13 cellular contexts compared by ENCODE assay signal in the genomic region with DNA sequence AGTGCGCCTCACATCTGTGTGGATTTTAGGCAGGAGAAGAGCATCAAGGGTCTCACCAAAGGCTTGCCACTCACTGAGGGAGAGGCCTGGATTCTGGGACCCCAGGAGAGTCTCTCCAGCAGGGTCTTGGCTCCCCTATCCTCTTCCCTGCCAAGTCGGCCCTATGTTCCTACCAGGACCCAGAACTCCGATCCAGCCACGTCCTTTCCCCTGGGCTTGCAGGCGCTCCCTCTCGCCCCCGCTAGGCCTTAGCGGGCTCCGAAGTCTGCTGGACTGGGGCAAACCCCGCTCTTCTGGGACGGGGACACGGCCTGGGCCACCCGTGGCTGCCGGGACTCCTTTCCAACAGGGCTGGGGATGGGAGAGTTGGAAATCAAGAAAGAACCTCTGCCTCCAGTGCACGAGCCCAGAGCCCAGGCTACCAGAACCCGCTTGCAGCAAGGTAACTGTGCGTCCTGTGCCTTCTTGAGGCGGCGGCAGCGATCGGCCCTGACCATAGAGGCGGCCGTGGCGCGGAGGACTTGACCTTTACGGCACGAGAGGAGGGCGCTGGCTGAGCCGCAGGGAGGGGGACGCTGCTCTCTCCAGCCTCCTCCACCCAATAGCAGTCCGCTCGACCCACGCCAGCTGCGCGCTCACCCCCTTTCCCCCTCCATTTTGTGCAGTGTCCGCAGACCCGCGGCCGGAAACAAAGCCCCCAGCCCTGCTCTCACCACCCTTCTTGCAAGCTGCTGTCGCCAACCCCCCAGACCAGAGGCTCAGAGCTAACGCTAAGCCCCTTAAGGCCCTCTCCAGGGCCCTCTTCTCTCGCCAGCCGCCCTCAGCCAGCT. TPM values are rescaled to one million over a fixed set of nuclear protein-coding genes. Genes with fewer than 3 reads are reported as not detected.
DNase-seq lines count a peak whose midpoint lies in the region; TF ChIP-seq lines count a peak whose summit lies in the region.
"Had no signal": no experiment of that assay in that cellular context is flagged by ENCODE, and none has a peak within 500 bp of the region (broad histone marks: within the 10 kb centered on the region; RNA-seq: fewer than 3 reads in every experiment).

No MANE protein-coding gene starts in this region.

- WGBS in esophagus squamous epithelium, 2 donors: 4% methylated on average over 18 of the region's 43 CpGs; no CpG with 5 or more reads in 1 of the 2 donors

- no peak overlapping the region for H2AFZ ChIP-seq in OCI-LY1 (ENCODE audit: low read length)

- H3K4me2 ChIP-seq in OCI-LY1 (ENCODE audit: low read length): peak overlapping the region; percentile 47

- no peaks in the 10 kb centered on the region for H3F3A ChIP-seq in OCI-LY1 (ENCODE audit: insufficient read depth, low read length)

- no peaks in the 10 kb centered on the region for H3K79me2 ChIP-seq in OCI-LY1 (ENCODE audit: insufficient read depth, low read length)

- H3K36me3 ChIP-seq in OCI-LY1 (ENCODE audit: insufficient read depth, low read length): no peaks in the 10 kb centered on the region
- H3K36me3 ChIP-seq in esophagus squamous epithelium: no peaks in the 10 kb centered on the region

- peaks cover 91 to 94% (median 93%) of the 10 kb centered on the region in 3 donors for H3K27me3 Mint-ChIP-seq in CD14-positive monocyte (ENCODE audit: low read depth in 3 of 3)

- H3K4me3 ChIP-seq in OCI-LY1 (ENCODE audit: low read depth, low read length, poor library complexity, severe bottlenecking) (no peak overlapping the region), esophagus squamous epithelium (peak overlapping the region in 3 of 4 donors; percentile 16 to 61 (median 35))

- H3K9me2 ChIP-seq in OCI-LY1 (ENCODE audit: low read depth, low read length): no peaks in the 10 kb centered on the region

- intact Hi-C loops in CD14-positive monocyte (cut with micrococcal nuclease): loop anchor here (5.0 to 10.0 kb wide), 3 partner anchors 385 to 733 kb away; no protein-coding TSS in a partner anchor
- intact Hi-C loops in esophagus squamous epithelium (cut with DNase I): loop anchor here (10.0 kb wide), 1 partner anchor 823 kb away; no protein-coding TSS in a partner anchor
- intact Hi-C loops in posterior vena cava (cut with DNase I): loop anchor here in 1 of 2 donors (10.0 kb wide), 1 partner anchor 903 kb away; no protein-coding TSS in a partner anchor

- peaks cover 15 to 24% of the 10 kb centered on the region in 2 donors for H3K36me3 Mint-ChIP-seq in CD14-positive monocyte

- peaks cover 55% of the 10 kb centered on the region for H3K4me1 Mint-ChIP-seq in CD14-positive monocyte

- H3K9me3 ChIP-seq in OCI-LY1 (ENCODE audit: low read length): no peaks in the 10 kb centered on the region
- H3K9me3 ChIP-seq in esophagus squamous epithelium: no peaks in the 10 kb centered on the region

- no peak for TF ChIP-seq POLR2A in esophagus squamous epithelium (IDR thresholded peaks at IDR 0.05)

- no peaks in the 10 kb centered on the region for H4K20me1 ChIP-seq in OCI-LY1 (ENCODE audit: insufficient read depth, low read length)

- H3K4me3 Mint-ChIP-seq in CD14-positive monocyte: peak overlapping the region; percentile 67 to 85

- H3K4me1 ChIP-seq in OCI-LY1 (ENCODE audit: insufficient read depth, low read length, severe bottlenecking) (peaks cover 10% of the 10 kb centered on the region), esophagus squamous epithelium (peaks cover 28 to 46% (median 32%) of the 10 kb centered on the region in 3 donors)

- H3K27me3 ChIP-seq in OCI-LY1 (ENCODE audit: insufficient read depth, low read length) (peaks cover 4% of the 10 kb centered on the region; the same call in 1 of the 2 replicates), esophagus squamous epithelium (peaks cover 42 to 100% (median 82%) of the 10 kb centered on the region in 4 donors)

- no peak overlapping the region for H3K27ac ChIP-seq in OCI-LY1 (ENCODE audit: low read depth, low read length, poor library complexity, severe bottlenecking)
- no peak overlapping the region for H3K27ac ChIP-seq in esophagus squamous epithelium

- DNase-seq in CD14-positive monocyte (ENCODE audit: low spot score) (peak; percentile 45), esophagus squamous epithelium (lab: John Stamatoyannopoulos, UW) (no peak), posterior vena cava (ENCODE audit: low spot score) (peak; percentile 78), NCI-H2196 treated with DMSO at 0.1 percent for 48 hours (lab: John Stamatoyannopoulos, UW; ENCODE audit: unreplicated experiment) (no peak), GM10266 (ENCODE audit: extremely low spot score) (no peak), NCI-H1417 (lab: John Stamatoyannopoulos, UW) (no peak)
- DNase-seq in stimulated activated CD4-positive, alpha-beta T cell treated with anti-CD3 and anti-CD28 coated beads, Interleukin-2, amount 100 ng/mL, for 24 hours: no peak
- DNase-seq: activated CD4-positive, alpha-beta T cell treated with anti-CD3 and anti-CD28 coated beads, Interleukin-2, amount 50 U/mL, for 4 hours; DMS 273 treated with DMSO at 0.1 percent for 48 hours; effector CD8-positive, alpha-beta T cell; NCI-H526 had no signal

- H3K9ac ChIP-seq in OCI-LY1 (ENCODE audit: low read length): no peak overlapping the region

- H3K9me3 Mint-ChIP-seq in CD14-positive monocyte: peaks cover 0 to 51% (median 32%) of the 10 kb centered on the region in 7 donors

- H3K27ac Mint-ChIP-seq in CD14-positive monocyte: peak overlapping the region in 1 of 7 donors; percentile 50

- TF ChIP-seq CTCF in CD14-positive monocyte (IDR thresholded peaks at IDR 0.05) (no peak), OCI-LY1 (IDR thresholded peaks at IDR 0.05; ENCODE audit: low read length) (no peak), esophagus squamous epithelium (IDR thresholded peaks at IDR 0.05) (no peak), GM10266 (IDR thresholded peaks at IDR 0.05; ENCODE audit: control insufficient read depth, insufficient read depth, low read depth, missing control alignments) (no peak)

RNA-seq across cellular contexts. Expression of a gene that starts 6.9 kb away (rescaled TPM):
- not detected for polyA plus RNA-seq in CD14-positive monocyte
- not detected for total RNA-seq in esophagus squamous epithelium
- total RNA-seq in posterior vena cava: 1 to 10 TPM in 1 of 2 donors, under 1 TPM in 1; 0.51 to 1.1 TPM
- total RNA-seq: mononuclear cell had no signal

RNA-seq across cellular contexts. Expression of a gene that starts 8.0 kb away (rescaled TPM):
- not detected for polyA plus RNA-seq in CD14-positive monocyte
- not detected for total RNA-seq in esophagus squamous epithelium
- total RNA-seq in posterior vena cava: under 1 TPM in 1 of 2 donors, not detected in 1; 0.14 TPM

RNA-seq across cellular contexts. Expression of a gene that starts 17.8 kb away (rescaled TPM):
- 1 to 10 TPM in 1 of 2 donors, under 1 TPM in 1; 0.33 to 3.2 TPM for polyA plus RNA-seq in CD14-positive monocyte
- total RNA-seq in esophagus squamous epithelium (not detected), posterior vena cava (1 to 10 TPM; 8.9 to 9.2 TPM)

RNA-seq across cellular contexts. Expression of a gene that starts 26.6 kb away (rescaled TPM):
- polyA plus RNA-seq in CD14-positive monocyte: 1 to 10 TPM in 1 of 2 donors, under 1 TPM in 1; 0.55 to 1.9 TPM
- total RNA-seq in esophagus squamous epithelium: 1 to 10 TPM in 1 of 4 donors, under 1 TPM in 1, not detected in 2; 0.57 to 1.1 TPM
- 1 to 10 TPM; 7.4 TPM for total RNA-seq in posterior vena cava

RNA-seq across cellular contexts. Expression of a gene that starts 35.5 kb away (rescaled TPM):
- not detected for polyA plus RNA-seq in CD14-positive monocyte
- total RNA-seq in esophagus squamous epithelium (under 1 TPM; 0.23 to 0.76 (median 0.48) TPM), posterior vena cava (1 to 10 TPM; 6.2 to 6.7 TPM)

Comparison
In these comparisons a context has a peak if more than half of its experiments do, and no peak if none do; other contexts are left out.
1. DNase-seq: peak in CD14-positive monocyte (single experiment) and posterior vena cava (single experiment); none in esophagus squamous epithelium (single experiment), NCI-H2196 treated with DMSO at 0.1 percent for 48 hours (single experiment), stimulated activated CD4-positive, alpha-beta T cell treated with anti-CD3 and anti-CD28 coated beads, Interleukin-2, amount 100 ng/mL, for 24 hours (0 of 2), GM10266 (single experiment) and NCI-H1417 (0 of 3).
2. RNA of a gene that starts 17.8 kb away (total RNA-seq): 8.9 to 9.2 TPM in posterior vena cava; not detected in esophagus squamous epithelium; every median in the first group is over 4 times any median in the second.